Comparison of ENCODE assay signal across 1 cellular context in genomic region chr4:8010618-8011017, GRCh38.
TF ChIP-seq lines count a peak whose summit lies in the region.

No MANE protein-coding gene starts in this region.

TF ChIP-seq in H1, 55 proteins besides CTCF, POLR2A, EP300 and RAD21 (continued from another document):
- TF ChIP-seq E2F6 (IDR thresholded peaks at IDR 0.05) (no peak), RNF2 (IDR thresholded peaks at IDR 0.05; ENCODE audit: borderline replicate concordance, low read depth, low read length, missing control alignments, poor library complexity, severe bottlenecking) (no peak), CHD1 (IDR thresholded peaks at IDR 0.05; ENCODE audit: low read depth, low read length) (no peak)
